In the genomic region with DNA sequence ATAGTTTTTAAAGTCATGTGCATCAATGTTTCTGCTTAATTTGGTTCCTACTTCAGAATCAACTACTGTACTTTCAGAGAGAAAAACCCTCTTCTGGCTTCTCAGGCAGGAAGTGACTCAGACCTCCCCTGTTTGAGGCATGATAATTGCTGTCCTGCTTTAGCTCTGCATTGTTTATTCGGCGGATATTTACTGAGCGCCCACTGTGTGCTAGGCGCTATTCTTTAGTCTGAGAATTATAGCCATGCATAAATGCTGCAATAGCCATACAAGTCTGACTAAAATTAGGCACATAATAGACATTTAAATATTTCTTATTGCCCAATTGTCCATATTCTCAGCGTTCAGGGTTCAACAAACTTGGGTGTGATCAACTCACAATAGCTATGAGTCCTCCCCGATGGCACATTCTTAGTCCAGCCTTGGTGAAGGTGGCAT, we compare ENCODE assay signal across 8 cellular contexts. TPM values are rescaled to one million over a fixed set of nuclear protein-coding genes. Genes with fewer than 3 reads are reported as not detected.
DNase-seq lines count a peak whose midpoint lies in the region; ATAC-seq and TF ChIP-seq lines count a peak whose summit lies in the region.

No MANE protein-coding gene starts in this region.

- ATAC-seq in GM19035 (IDR thresholded peaks at IDR 0.05; ENCODE audit: unreplicated experiment) (peak; percentile 68), HG02884 (IDR thresholded peaks at IDR 0.05; ENCODE audit: unreplicated experiment) (no peak)

- intact Hi-C loops in activated CD4-positive, alpha-beta T cell treated with anti-CD3 and anti-CD28 coated beads, Interleukin-2, amount 10 ng/mL, durations not matched to agents 24 days and 14 days (cut with micrococcal nuclease), result loop anchor here (1.0 to 10.0 kb wide), 3 partner anchors 25 to 871 kb away; partner anchors contain the start of gene SLC38A2

- no peak overlapping the region for H3K27ac ChIP-seq in fibroblast of lung (ENCODE audit: insufficient read depth, low read length)

- H3K4me1 ChIP-seq in fibroblast of lung (ENCODE audit: control insufficient read depth, extremely low read depth, insufficient read depth, low read length), result peaks cover 22% of the 10 kb centered on the region

- no peak overlapping the region for H3K4me2 ChIP-seq in fibroblast of lung (ENCODE audit: extremely low read depth, insufficient read depth, low read length)

- peak overlapping the region; percentile 78 for H3K27ac Mint-ChIP-seq in activated CD4-positive, alpha-beta T cell treated with anti-CD3 and anti-CD28 coated beads, Interleukin-2, amount 10 ng/mL, durations not matched to agents 24 days and 14 days

- no peaks in the 10 kb centered on the region for H3K79me2 ChIP-seq in fibroblast of lung (ENCODE audit: control insufficient read depth, insufficient read depth, low read length)

- peaks cover 48% of the 10 kb centered on the region for H3K4me1 Mint-ChIP-seq in activated CD4-positive, alpha-beta T cell treated with anti-CD3 and anti-CD28 coated beads, Interleukin-2, amount 10 ng/mL, durations not matched to agents 24 days and 14 days

- H3K27me3 ChIP-seq in fibroblast of lung (ENCODE audit: control insufficient read depth, insufficient read depth, low read length), result no peaks in the 10 kb centered on the region

- peak overlapping the region; percentile 42 for H3K4me3 Mint-ChIP-seq in activated CD4-positive, alpha-beta T cell treated with anti-CD3 and anti-CD28 coated beads, Interleukin-2, amount 10 ng/mL, durations not matched to agents 24 days and 14 days

- no peaks in the 10 kb centered on the region for H3K9me3 ChIP-seq in fibroblast of lung (ENCODE audit: control insufficient read depth, insufficient read depth, low read depth, low read length)

- no peak overlapping the region for H3K4me3 ChIP-seq in fibroblast of lung (replicated peaks in 1 of 4; ENCODE audit: control extremely low read depth in 1 of 4, insufficient read depth in 1 of 4, low read depth in 3 of 4, low read length in 4 of 4)

- no peaks in the 10 kb centered on the region for H3K36me3 ChIP-seq in fibroblast of lung (ENCODE audit: control insufficient read depth, insufficient read depth, low read length)

- TF ChIP-seq CTCF in fibroblast of lung (conservative IDR thresholded peaks at IDR 0.05 in 1 of 2, IDR thresholded peaks at IDR 0.05 in 1 of 2; ENCODE audit: low read depth in 1 of 2, low read length in 2 of 2), result no peak

- no peak overlapping the region for H3K9ac ChIP-seq in fibroblast of lung (ENCODE audit: insufficient read depth, low read length)

- no peak overlapping the region for H2AFZ ChIP-seq in fibroblast of lung (ENCODE audit: low read length)

- H4K20me1 ChIP-seq in fibroblast of lung (ENCODE audit: control insufficient read depth, extremely low read depth, insufficient read depth, low read length), result no peaks in the 10 kb centered on the region

- peaks cover under 1% of the 10 kb centered on the region for H3K9me3 Mint-ChIP-seq in activated CD4-positive, alpha-beta T cell treated with anti-CD3 and anti-CD28 coated beads, Interleukin-2, amount 10 ng/mL, durations not matched to agents 24 days and 14 days

- peaks cover 18% of the 10 kb centered on the region for H3K36me3 Mint-ChIP-seq in activated CD4-positive, alpha-beta T cell treated with anti-CD3 and anti-CD28 coated beads, Interleukin-2, amount 10 ng/mL, durations not matched to agents 24 days and 14 days (ENCODE audit: low read depth)

- H3K27me3 Mint-ChIP-seq in activated CD4-positive, alpha-beta T cell treated with anti-CD3 and anti-CD28 coated beads, Interleukin-2, amount 10 ng/mL, durations not matched to agents 24 days and 14 days, result no peaks in the 10 kb centered on the region

- DNase-seq in NCI-H1417 (lab: John Stamatoyannopoulos, UW), result peak in 2 of 3 experiments; percentile 68 to 86
- peak; percentile 82 for DNase-seq in activated CD4-positive, alpha-beta T cell treated with anti-CD3 and anti-CD28 coated beads, Interleukin-2, amount 10 ng/mL, durations not matched to agents 24 days and 14 days
- peak; percentile 39 to 86 for DNase-seq in fibroblast of lung (ENCODE audit: low read depth in 2 of 2)
- peak; percentile 22 for DNase-seq in stimulated activated CD8-positive, alpha-beta memory T cell treated with anti-CD3 and anti-CD28 coated beads, Interleukin-12 subunit alpha, Interleukin-12 subunit beta, amount 100 ng/mL, for 4 hours (ENCODE audit: low read depth)
- DNase-seq in DMS79 (lab: John Stamatoyannopoulos, UW), result no peak
- no peak for DNase-seq in ecto neural progenitor cell (ENCODE audit: low spot score)

RNA-seq across cellular contexts. Expression of gene AMIGO2, which starts 6.1 kb away (rescaled TPM):
- total RNA-seq in activated CD4-positive, alpha-beta T cell treated with anti-CD3 and anti-CD28 coated beads, Interleukin-2, amount 10 ng/mL, durations not matched to agents 24 days and 14 days, result 13.6 and 14.4 TPM in 2 replicates
- 2.3 and 6.9 TPM in 2 replicates for total RNA-seq in fibroblast of lung
- polyA plus RNA-seq in fibroblast of lung, result 8.6 and 12.4 TPM in 2 replicates
- polyA plus RNA-seq in fibroblast of lung (2012), result 6.3 and 8.1 TPM in 2 replicates
- polyA minus RNA-seq in fibroblast of lung (ENCODE audit: low replicate concordance), result 1.1 and 3.5 TPM in 2 replicates

RNA-seq across cellular contexts. Expression of gene PCED1B, which starts 6.4 kb away (rescaled TPM):
- 51.7 and 55.2 TPM in 2 replicates for total RNA-seq in activated CD4-positive, alpha-beta T cell treated with anti-CD3 and anti-CD28 coated beads, Interleukin-2, amount 10 ng/mL, durations not matched to agents 24 days and 14 days
- 0.26 and 0.33 TPM in 2 replicates for total RNA-seq in fibroblast of lung
- 0.49 and 0.83 TPM in 2 replicates for polyA plus RNA-seq in fibroblast of lung
- 0.80 and 1.0 TPM in 2 replicates for polyA plus RNA-seq in fibroblast of lung (2012)
- polyA minus RNA-seq in fibroblast of lung (ENCODE audit: low replicate concordance), result 1.7 and 6.7 TPM in 2 replicates

Comparison
In these comparisons a context has a peak if more than half of its experiments do, and no peak if none do; other contexts are left out.
1. DNase-seq: peak in NCI-H1417 (2 of 3), activated CD4-positive, alpha-beta T cell treated with anti-CD3 and anti-CD28 coated beads, Interleukin-2, amount 10 ng/mL, durations not matched to agents 24 days and 14 days (single experiment), fibroblast of lung (2 of 2) and stimulated activated CD8-positive, alpha-beta memory T cell treated with anti-CD3 and anti-CD28 coated beads, Interleukin-12 subunit alpha, Interleukin-12 subunit beta, amount 100 ng/mL, for 4 hours (single experiment); none in DMS79 (single experiment) and ecto neural progenitor cell (single experiment).
2. RNA of gene PCED1B, which starts 6.4 kb away (total RNA-seq): 51.7 to 55.2 TPM in activated CD4-positive, alpha-beta T cell treated with anti-CD3 and anti-CD28 coated beads, Interleukin-2, amount 10 ng/mL, durations not matched to agents 24 days and 14 days; 0.26 to 0.33 TPM in fibroblast of lung; every median in the first group is over 10 times any median in the second.